ENCODE assay signal across 3 cellular contexts in the genomic region with DNA sequence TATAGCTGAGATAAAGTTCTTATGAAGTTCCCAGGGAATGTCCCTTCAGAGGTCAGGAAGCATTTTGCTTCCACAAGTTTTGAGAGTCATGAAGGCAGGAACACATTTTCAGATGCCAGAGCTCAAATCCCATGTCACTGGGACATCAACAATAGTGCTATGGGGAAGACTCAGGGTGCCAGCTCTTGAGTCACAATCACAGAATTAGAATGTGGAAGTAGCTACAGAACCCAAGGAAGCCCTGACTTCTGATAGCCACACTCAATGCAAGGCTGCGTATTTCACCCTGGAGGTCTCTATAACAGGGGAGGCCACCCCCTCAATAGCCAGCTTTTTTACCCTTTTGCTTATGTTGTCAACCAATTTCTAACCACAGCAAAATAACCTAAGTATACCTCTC. TPM values are rescaled to one million over a fixed set of nuclear protein-coding genes. Genes with fewer than 3 reads are reported as not detected.
"Had no signal": no experiment of that assay in that cellular context is flagged by ENCODE, and none has a peak within 500 bp of the region (broad histone marks: within the 10 kb centered on the region; RNA-seq: fewer than 3 reads in every experiment).

No MANE protein-coding gene starts in this region.

RNA-seq across cellular contexts. Expression of a gene that starts 47.8 kb away (rescaled TPM):
- total RNA-seq: LHCN-M2, M059J, MCF 10A had no signal
